8 cellular contexts compared by ENCODE assay signal in the genomic region with DNA sequence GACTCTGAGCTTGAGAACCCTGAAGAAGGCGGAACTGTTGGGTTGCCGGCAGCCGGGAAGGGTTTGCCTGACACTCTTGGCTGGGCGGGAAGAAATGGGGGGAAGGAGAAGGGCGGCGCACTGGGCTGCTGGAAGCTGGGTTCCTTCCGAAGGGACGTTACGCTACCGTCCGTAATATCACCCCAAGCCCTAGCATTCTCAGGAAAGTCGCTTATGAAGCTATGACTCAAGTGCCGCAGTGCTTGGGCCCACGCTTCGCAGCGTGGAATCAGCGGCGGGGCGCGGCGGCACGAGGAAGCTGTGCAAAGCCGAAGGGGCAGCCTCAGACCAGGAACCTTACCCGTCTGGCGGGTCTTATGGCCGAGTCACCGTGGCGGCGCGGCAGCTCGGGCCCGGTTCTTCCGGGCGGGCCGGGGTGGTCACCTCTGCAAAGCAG. TPM values are rescaled to one million over a fixed set of nuclear protein-coding genes. Genes with fewer than 3 reads are reported as not detected.
DNase-seq lines count a peak whose midpoint lies in the region; ATAC-seq and TF ChIP-seq lines count a peak whose summit lies in the region.

No MANE protein-coding gene starts in this region.

- H3K9me2 ChIP-seq in OCI-LY1 (ENCODE audit: low read depth, low read length), result no peaks in the 10 kb centered on the region

- peak; percentile 59 for ATAC-seq in GM21786 (IDR thresholded peaks at IDR 0.05; ENCODE audit: unreplicated experiment)
- peak; percentile 85 for ATAC-seq in Right ventricle myocardium inferior
- ATAC-seq in upper lobe of left lung (ENCODE audit: low FRiP score in 2 of 2), result peak; percentile 92 to 96
- no peak for ATAC-seq in GM18870 (IDR thresholded peaks at IDR 0.05; ENCODE audit: unreplicated experiment)

- peak in 2 of 4 donors; percentile 13 to 71 for TF ChIP-seq POLR2A in upper lobe of left lung (IDR thresholded peaks at IDR 0.05)

- intact Hi-C loops in Right ventricle myocardium inferior (cut with DNase I) (loop anchor here (1.0 to 5.0 kb wide), 2 partner anchors 19 to 38 kb away; no protein-coding TSS in a partner anchor), posterior cingulate gyrus (cut with DNase I) (no loop called here)

- H3K36me3 ChIP-seq in OCI-LY1 (ENCODE audit: insufficient read depth, low read length) (no peaks in the 10 kb centered on the region), upper lobe of left lung (no peaks in the 10 kb centered on the region)

- TF ChIP-seq CTCF in OCI-LY1 (IDR thresholded peaks at IDR 0.05; ENCODE audit: low read length), result no peak
- no peak for TF ChIP-seq CTCF in upper lobe of left lung (IDR thresholded peaks at IDR 0.05)

- H3K9me3 ChIP-seq in OCI-LY1 (ENCODE audit: low read length), result no peaks in the 10 kb centered on the region
- H3K9me3 ChIP-seq in upper lobe of left lung, result no peaks in the 10 kb centered on the region

- no peaks in the 10 kb centered on the region for H3F3A ChIP-seq in OCI-LY1 (ENCODE audit: insufficient read depth, low read length)

- H3K4me1 ChIP-seq in OCI-LY1 (ENCODE audit: insufficient read depth, low read length, severe bottlenecking) (peaks cover 6% of the 10 kb centered on the region), upper lobe of left lung (peaks cover 0 to 12% (median 3%) of the 10 kb centered on the region in 4 donors)

- DNase-seq in DMS53 (lab: John Stamatoyannopoulos, UW), result peak; percentile 96
- peak; percentile 76 for DNase-seq in activated naive CD4-positive, alpha-beta T cell treated with anti-CD3 and anti-CD28 coated beads, Interleukin-2, amount 50 U/mL, for 16 hours
- peak; percentile 79 for DNase-seq in Right ventricle myocardium inferior (ENCODE audit: missing footprints)
- DNase-seq in posterior cingulate gyrus, result peak; percentile 37 to 94 (median 64)
- DNase-seq in upper lobe of left lung, result peak; percentile 72 to 91

- H3K4me2 ChIP-seq in OCI-LY1 (ENCODE audit: low read length), result peak overlapping the region; percentile 66

- no peaks in the 10 kb centered on the region for H3K79me2 ChIP-seq in OCI-LY1 (ENCODE audit: insufficient read depth, low read length)

- peak overlapping the region; percentile 23; the same call in 1 of the 2 replicates for H2AFZ ChIP-seq in OCI-LY1 (ENCODE audit: low read length)

- H4K20me1 ChIP-seq in OCI-LY1 (ENCODE audit: insufficient read depth, low read length), result no peaks in the 10 kb centered on the region

- no peak for TF ChIP-seq EP300 in upper lobe of left lung (IDR thresholded peaks at IDR 0.05)

- H3K27me3 ChIP-seq in OCI-LY1 (ENCODE audit: insufficient read depth, low read length) (peaks cover 9% of the 10 kb centered on the region; the same call in 1 of the 2 replicates), upper lobe of left lung (no peaks in the 10 kb centered on the region)

- peak overlapping the region; percentile 67 for H3K4me3 ChIP-seq in OCI-LY1 (ENCODE audit: low read depth, low read length, poor library complexity, severe bottlenecking)
- peak overlapping the region; percentile 22 to 70 (median 60) for H3K4me3 ChIP-seq in upper lobe of left lung

- H3K9ac ChIP-seq in OCI-LY1 (ENCODE audit: low read length), result peak overlapping the region; percentile 61

- WGBS in upper lobe of left lung, 2 donors, result 10 to 25% methylated on average over 4 to 25 of the region's 35 CpGs

- no peak overlapping the region for H3K27ac ChIP-seq in OCI-LY1 (ENCODE audit: low read depth, low read length, poor library complexity, severe bottlenecking)
- H3K27ac ChIP-seq in upper lobe of left lung, result peak overlapping the region; percentile 75 to 84 (median 80)

RNA-seq across cellular contexts. Expression of gene SIGLEC15, which starts 50.2 kb away (rescaled TPM):
- total RNA-seq in Right ventricle myocardium inferior (not detected), upper lobe of left lung (under 1 TPM in 3 of 6 donors, not detected in 3; 0.44 to 0.59 (median 0.52) TPM)

RNA-seq across cellular contexts. Expression of gene SLC14A1, which starts 51.3 kb away (rescaled TPM):
- total RNA-seq in Right ventricle myocardium inferior (24.9 TPM), upper lobe of left lung (10 to 100 TPM in 1 of 6 donors, 1 to 10 TPM in 4, not detected in 1; 5.5 to 33.1 (median 6.8) TPM)
